In the genomic region with DNA sequence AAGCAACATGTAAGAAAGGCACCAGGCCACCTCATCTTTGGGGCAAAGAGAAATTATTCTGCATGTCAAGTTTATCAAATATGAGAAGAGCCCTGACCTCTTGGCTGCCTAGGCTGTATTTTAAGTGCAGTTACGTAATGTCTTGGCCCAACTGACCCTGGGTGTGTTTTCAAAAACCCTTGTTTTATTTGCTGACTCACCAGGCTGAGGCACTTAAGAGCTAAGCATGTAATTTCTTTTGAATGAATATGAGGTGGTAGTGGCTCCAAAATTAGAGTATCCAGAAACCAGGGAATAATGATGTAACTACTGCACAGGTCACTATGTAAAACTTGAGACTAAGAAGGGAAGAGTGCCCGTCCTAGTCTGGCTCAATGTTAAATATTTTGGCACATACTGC, we compare ENCODE assay signal across 9 cellular contexts. TPM values are rescaled to one million over a fixed set of nuclear protein-coding genes. Genes with fewer than 3 reads are reported as not detected.
DNase-seq lines count a peak whose midpoint lies in the region; ATAC-seq and TF ChIP-seq lines count a peak whose summit lies in the region.
"Had no signal": no experiment of that assay in that cellular context is flagged by ENCODE, and none has a peak within 500 bp of the region (broad histone marks: within the 10 kb centered on the region; RNA-seq: fewer than 3 reads in every experiment).

No MANE protein-coding gene starts in this region.

- H3K4me3 ChIP-seq in IMR-90 (ENCODE audit: insufficient read depth, low read depth, low read length) = no peak overlapping the region
- H3K4me3 ChIP-seq in transverse colon = no peak overlapping the region

- ATAC-seq in IMR-90 (ENCODE audit: low read depth) (peak; percentile 82), left cardiac atrium (peak; percentile 79 to 94), HG02678 (IDR thresholded peaks at IDR 0.05; ENCODE audit: unreplicated experiment) (no peak), GM18909 (IDR thresholded peaks at IDR 0.05; ENCODE audit: poor library complexity, unreplicated experiment) (no peak)

- H3K9me1 ChIP-seq in IMR-90 (ENCODE audit: insufficient read depth, low read length) = peaks cover 13% of the 10 kb centered on the region

- CTCF ChIA-PET in IMR-90 (lab: Yijun Ruan, JAX) = interaction anchor here (0.6 to 1.1 kb wide), 2 partner anchors 18 to 46 kb away, joined by 4 read pairs; no protein-coding TSS in a partner anchor

- no peak overlapping the region for H2BK15ac ChIP-seq in IMR-90 (ENCODE audit: low read depth, low read length)

- H2AK5ac ChIP-seq in IMR-90 (ENCODE audit: low read depth, low read length) = no peak overlapping the region

- intact Hi-C loops in IMR-90 (cut with micrococcal nuclease) = loop anchor here (1.0 kb wide), 1 partner anchor 29 kb away; no protein-coding TSS in a partner anchor
- intact Hi-C loops in left cardiac atrium (cut with DNase I) = no loop called here
- intact Hi-C loops in transverse colon (cut with DNase I; ENCODE audit: low total_unique reads) = no loop called here

- no peak overlapping the region for H2AK9ac ChIP-seq in IMR-90 (replicated peaks; ENCODE audit: low read depth, low read length, poor library complexity)

- dilution Hi-C loops in IMR-90 (cut with HindIII; ENCODE audit: low sequenced_read_pairs, unreplicated experiment) = no loop called here

- H3K4me1 ChIP-seq in IMR-90 (ENCODE audit: control insufficient read depth, insufficient read depth, low read length) (peaks cover 8% of the 10 kb centered on the region), transverse colon (peaks cover 0 to 7% (median 6%) of the 10 kb centered on the region in 4 donors)

- H4K5ac ChIP-seq in IMR-90 (ENCODE audit: low read depth, low read length) = no peak overlapping the region

- peak overlapping the region; percentile 25; the same call in 1 of the 2 replicates for H3K4ac ChIP-seq in IMR-90 (ENCODE audit: low read depth, low read length)

- TF ChIP-seq RAD21 in IMR-90 (IDR thresholded peaks at IDR 0.05; ENCODE audit: low read length) = no peak

- H2BK120ac ChIP-seq in IMR-90 (ENCODE audit: low read depth, low read length) = no peak overlapping the region

- no peak overlapping the region for H3K23ac ChIP-seq in IMR-90 (ENCODE audit: low read depth, low read length)

- 0 out of 2 replicates have a peak overlapping the region, but pooled peaks have one; percentile 2 for H3K56ac ChIP-seq in IMR-90 (ENCODE audit: extremely low read depth, insufficient read depth, low read length)

- no peak overlapping the region for H2BK20ac ChIP-seq in IMR-90 (ENCODE audit: low read depth, low read length)

- no peak for TF ChIP-seq CTCF in IMR-90 (conservative IDR thresholded peaks at IDR 0.05; ENCODE audit: low read depth, low read length)
- no peak for TF ChIP-seq CTCF in transverse colon (IDR thresholded peaks at IDR 0.05)

- no CpG with 5 or more reads among the region's 2 CpGs for WGBS in IMR-90 (ENCODE audit: extremely low coverage in 2 of 2, insufficient read length in 1 of 2), 2 experiments
- WGBS in transverse colon (ENCODE audit: low coverage in 1 of 2), 2 donors = 23 to 43% methylated on average over 2 of the region's 2 CpGs

- no peak for TF ChIP-seq POLR2A in IMR-90 (IDR thresholded peaks at IDR 0.05; ENCODE audit: low read depth, low read length)
- no peak for TF ChIP-seq POLR2A in transverse colon (IDR thresholded peaks at IDR 0.05)

- no peak overlapping the region for H3K9ac ChIP-seq in IMR-90 (ENCODE audit: low read depth, low read length)

- 0 out of 4 replicates have a peak, but pooled peaks cover 0 to 4% of the 10 kb centered on the region in 2 experiments for H3K79me1 ChIP-seq in IMR-90 (ENCODE audit: low read depth in 1 of 2, low read length in 2 of 2)

- POLR2A ChIA-PET in IMR-90 (lab: Charles Lee; ENCODE audit: unreplicated experiment) = no interaction called here

- no peak overlapping the region for H3K18ac ChIP-seq in IMR-90 (ENCODE audit: low read depth, low read length)

- no peak overlapping the region for H3K27ac ChIP-seq in IMR-90 (ENCODE audit: insufficient read depth, low read length)
- H3K27ac ChIP-seq in transverse colon = peak overlapping the region in 3 of 4 donors; percentile 1 to 6 (median 6)

- in situ Hi-C loops in IMR-90 (cut with MboI; ENCODE audit: low sequenced_read_pairs) (no loop called here), transverse colon (cut with MboI; ENCODE audit: low pct_ligation_motif_present in 1 of 4, low pct_unique_long_range_greater_than_20kb in 1 of 4, low sequenced_read_pairs in 3 of 4) (no loop called here)

- no peak overlapping the region for H4K91ac ChIP-seq in IMR-90 (ENCODE audit: insufficient read depth, low read depth, low read length)

- TF ChIP-seq EP300 in transverse colon (IDR thresholded peaks at IDR 0.05; ENCODE audit: low read depth) = no peak

- no peak overlapping the region for H3K14ac ChIP-seq in IMR-90 (replicated peaks; ENCODE audit: low read depth, low read length)

- H3K9me3 ChIP-seq in IMR-90 (ENCODE audit: control insufficient read depth, insufficient read depth, low read length) (peaks cover 2% of the 10 kb centered on the region; the same call in 1 of the 2 replicates), transverse colon (no peaks in the 10 kb centered on the region)

- H3K4me2 ChIP-seq in IMR-90 (ENCODE audit: low read depth, low read length) = no peak overlapping the region; the same call in 1 of the 2 replicates

- no peak overlapping the region for H2BK5ac ChIP-seq in IMR-90 (ENCODE audit: low read depth, low read length, poor library complexity, severe bottlenecking)

- no peak overlapping the region for H2AFZ ChIP-seq in IMR-90 (replicated peaks; ENCODE audit: low read length, poor library complexity)

- H3K27me3 ChIP-seq in IMR-90 (ENCODE audit: control insufficient read depth, insufficient read depth, low read length) (peaks cover 1% of the 10 kb centered on the region; the same call in 1 of the 2 replicates), transverse colon (no peaks in the 10 kb centered on the region)

- peak; percentile 84 for DNase-seq in IMR-90
- peak; percentile 62 for DNase-seq in SKM-1 treated with dmso at 0.1 percent for 144 hours (lab: John Stamatoyannopoulos, UW; ENCODE audit: unreplicated experiment)
- peak; percentile 61 for DNase-seq in left cardiac atrium
- DNase-seq in transverse colon = peak; percentile 16
- DNase-seq in stimulated activated CD4-positive, alpha-beta T cell treated with anti-CD3 and anti-CD28 coated beads, Interleukin-4, amount 100 ng/mL, for 1 hour = no peak
- DNase-seq: caudate nucleus had no signal

- no peaks in the 10 kb centered on the region for H4K20me1 ChIP-seq in IMR-90 (ENCODE audit: insufficient read depth, low read length)

- H4K8ac ChIP-seq in IMR-90 (ENCODE audit: low read depth in 2 of 2, low read length in 2 of 2) = no peak overlapping the region

- H3K36me3 ChIP-seq in IMR-90 (ENCODE audit: control insufficient read depth, insufficient read depth, low read length) = no peaks in the 10 kb centered on the region
- H3K36me3 ChIP-seq in transverse colon = no peaks in the 10 kb centered on the region

- no TSS peak for BruUV-seq in IMR-90 (replicated peaks; lab: Mats Ljungman, UMichigan)

TF ChIP-seq in IMR-90, 13 proteins besides CTCF, POLR2A, EP300 and RAD21:
- peak; percentile 80 for TF ChIP-seq CEBPB (IDR thresholded peaks at IDR 0.05; ENCODE audit: low read depth, low read length)
- TF ChIP-seq MAFK (IDR thresholded peaks at IDR 0.05; ENCODE audit: low read depth, low read length) = peak; percentile 79
- peak; percentile 83 for TF ChIP-seq NFE2L2 (IDR thresholded peaks at IDR 0.05; ENCODE audit: low read depth, low read length)
- TF ChIP-seq CHD1 (IDR thresholded peaks at IDR 0.05; ENCODE audit: low read depth, low read length) = no peak
- 0 out of 2 replicates have a peak, but pooled peaks have one; percentile 45 for TF ChIP-seq FOS (IDR thresholded peaks at IDR 0.05; ENCODE audit: low read depth, low read length)

RNA-seq across cellular contexts. Expression of a gene that starts 24.3 kb away (rescaled TPM):
- total RNA-seq in IMR-90 (2012; rRNA removed) = not detected in 2 replicates
- polyA plus RNA-seq in IMR-90 (2012; rRNA removed) = not detected in 2 replicates
- not detected in 2 replicates for polyA plus RNA-seq in IMR-90 (2012; cell fraction: cytosol; rRNA removed)
- not detected in 2 replicates for polyA plus RNA-seq in IMR-90 (2012; cell fraction: nucleus; rRNA removed; ENCODE audit: low replicate concordance)
- total RNA-seq in left cardiac atrium = 1 to 10 TPM; 1.2 to 1.3 TPM
- total RNA-seq in transverse colon = not detected
- total RNA-seq: progenitor cell of endocrine pancreas had no signal

Comparison
In these comparisons a context has a peak if more than half of its experiments do, and no peak if none do; other contexts are left out.
1. ATAC-seq: peak in IMR-90 (single experiment) and left cardiac atrium (2 of 2); none in HG02678 (single experiment) and GM18909 (single experiment).